In genomic region chr19:5561559-5561958, GRCh38 we compare ENCODE assay signal across 1 cellular context.
TF ChIP-seq lines count a peak whose summit lies in the region.

No MANE protein-coding gene starts in this region.

TF ChIP-seq in A549, 52 proteins besides CTCF, POLR2A, EP300 and RAD21 (continued from another document):
- TF ChIP-seq HOXB5 (CRISPR knock-in tag; IDR thresholded peaks at IDR 0.05) = no peak
- TF ChIP-seq, protein P1, sequence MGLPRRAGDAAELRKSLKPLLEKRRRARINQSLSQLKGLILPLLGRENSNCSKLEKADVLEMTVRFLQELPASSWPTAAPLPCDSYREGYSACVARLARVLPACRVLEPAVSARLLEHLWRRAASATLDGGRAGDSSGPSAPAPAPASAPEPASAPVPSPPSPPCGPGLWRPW (IDR thresholded peaks at IDR 0.05) = no peak
